In the genomic region with DNA sequence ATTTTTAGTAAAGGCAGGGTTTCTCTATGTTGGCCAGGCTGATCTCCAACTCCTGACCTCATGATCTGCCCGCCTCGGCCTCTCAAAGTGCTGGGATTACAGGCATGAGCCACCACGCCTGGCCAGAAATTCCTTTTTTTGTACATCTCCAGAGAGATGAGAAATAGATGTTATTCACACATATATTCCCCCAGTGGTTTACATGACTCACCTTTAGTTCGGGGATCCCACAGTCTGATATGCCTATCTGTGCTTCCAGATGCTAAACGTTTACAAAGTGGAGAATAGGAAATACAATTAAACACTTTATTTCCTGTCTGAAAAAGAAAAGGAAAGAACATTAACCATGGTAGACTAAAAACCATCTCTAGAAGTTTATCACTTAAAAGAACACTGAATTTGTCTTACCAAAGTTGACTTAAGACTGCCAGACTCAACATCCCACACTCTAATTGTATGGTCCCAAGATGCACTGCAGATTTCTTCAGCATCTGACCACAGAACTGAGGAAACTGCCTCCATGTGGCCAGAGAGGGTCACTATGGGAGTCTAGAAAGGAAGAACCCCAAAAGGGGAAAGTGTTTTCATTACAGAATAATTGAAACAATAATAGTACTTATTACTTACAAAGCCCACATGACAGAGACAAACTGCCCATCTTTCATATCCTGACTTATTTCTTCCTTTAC, we compare ENCODE assay signal across 17 cellular contexts.
DNase-seq lines count a peak whose midpoint lies in the region; TF ChIP-seq lines count a peak whose summit lies in the region.
"Had no signal": no experiment of that assay in that cellular context is flagged by ENCODE, and none has a peak within 500 bp of the region (broad histone marks: within the 10 kb centered on the region; RNA-seq: fewer than 3 reads in every experiment).

No MANE protein-coding gene starts in this region.

- no peaks in the 10 kb centered on the region for H3K27me3 ChIP-seq in HAP-1 (ENCODE audit: low read depth)
- H3K27me3 ChIP-seq: BE2C, Peyer's patch had no signal

- peaks cover 51% of the 10 kb centered on the region for H3K36me3 ChIP-seq in HAP-1 (replicated peaks)

- no peaks in the 10 kb centered on the region for H3K9me3 ChIP-seq in HAP-1
- H3K9me3 ChIP-seq: BE2C, Peyer's patch had no signal

- in situ Hi-C loops in HAP-1 (cut with MboI; ENCODE audit: low sequenced_read_pairs), result no loop called here

- TF ChIP-seq CTCF in foreskin fibroblast (IDR thresholded peaks at IDR 0.05; ENCODE audit: low read depth, low read length), result peak; percentile 19

- DNase-seq in AG08395 (ENCODE audit: low spot score), result peak; percentile 5
- DNase-seq in HS-5 (ENCODE audit: low read depth), result peak; percentile 19
- peak; percentile 83 for DNase-seq in amniotic epithelial cell (ENCODE audit: low read depth)
- DNase-seq in foreskin fibroblast, result peak in 1 of 2 donors; percentile 7
- no peak for DNase-seq in medulla oblongata (ENCODE audit: extremely low spot score)
- no peak for DNase-seq in pons (ENCODE audit: low spot score)
- DNase-seq in HAP-1 (ENCODE audit: low spot score in 2 of 2), result no peak
- no peak for DNase-seq in NCI-H1930 (lab: John Stamatoyannopoulos, UW)
- DNase-seq: activated effector memory CD4-positive, alpha-beta T cell treated with Interleukin-2 at 50 U/mL for 16 hours; amniotic stem cell; BE2C; hippocampal formation; NCI-H2029; NCI-H524 treated with DMSO at 0.1 percent for 48 hours; Peyer's patch; stimulated activated naive B cell treated with anti-CD40 and anti-IgM and Interleukin-4, amounts not matched to agents 10 μg/mL and 1 μg/mL and 100 μg/mL, for 72 hours; WERI-Rb-1 had no signal

- no peaks in the 10 kb centered on the region for H3K4me1 ChIP-seq in HAP-1
- H3K4me1 ChIP-seq: BE2C, Peyer's patch had no signal

- no peak overlapping the region for H3K4me3 ChIP-seq in foreskin fibroblast (ENCODE audit: low read depth in 1 of 2, low read length in 2 of 2)
- H3K4me3 ChIP-seq in HAP-1, result no peak overlapping the region
- H3K4me3 ChIP-seq: Peyer's patch had no signal

Comparison
In these comparisons a context has a peak if more than half of its experiments do, and no peak if none do; other contexts are left out.
1. DNase-seq: peak in AG08395 (single experiment), HS-5 (single experiment) and amniotic epithelial cell (single experiment); none in medulla oblongata (single experiment), pons (single experiment), HAP-1 (0 of 2) and NCI-H1930 (0 of 2).